Comparison of ENCODE assay signal across 7 cellular contexts in genomic region chr6:116371384-116372209, GRCh38. TPM values are rescaled to one million over a fixed set of nuclear protein-coding genes. Genes with fewer than 3 reads are reported as not detected.
DNase-seq lines count a peak whose midpoint lies in the region; TF ChIP-seq lines count a peak whose summit lies in the region.

No MANE protein-coding gene starts in this region.

- H3K4me1 Mint-ChIP-seq in activated T-cell treated with anti-CD3 and anti-CD28 coated beads, Interleukin-2, amount 50 U/mL, for 24 hours (ENCODE audit: low read depth) = peaks cover 20% of the 10 kb centered on the region

- peak overlapping the region; percentile 89 for H3K9ac ChIP-seq in fibroblast of lung (ENCODE audit: insufficient read depth, low read length)
- H3K9ac ChIP-seq in mucosa of stomach (ENCODE audit: low read length) = peak overlapping the region; percentile 83

- H3K36me3 Mint-ChIP-seq in activated T-cell treated with anti-CD3 and anti-CD28 coated beads, Interleukin-2, amount 50 U/mL, for 24 hours (ENCODE audit: low read depth) = no peaks in the 10 kb centered on the region

- H3K4me1 ChIP-seq in HAP-1 (peaks cover 7% of the 10 kb centered on the region), fibroblast of lung (ENCODE audit: control insufficient read depth, extremely low read depth, insufficient read depth, low read length) (no peaks in the 10 kb centered on the region), mucosa of stomach (ENCODE audit: control insufficient read depth, insufficient read depth, low read length) (peaks cover 4% of the 10 kb centered on the region), suprapubic skin (peaks cover 47% of the 10 kb centered on the region)

- H4K20me1 ChIP-seq in fibroblast of lung (ENCODE audit: control insufficient read depth, extremely low read depth, insufficient read depth, low read length) = no peaks in the 10 kb centered on the region

- H3K27ac Mint-ChIP-seq in activated T-cell treated with anti-CD3 and anti-CD28 coated beads, Interleukin-2, amount 50 U/mL, for 24 hours = peak overlapping the region; percentile 18

- TF ChIP-seq EP300 in suprapubic skin (IDR thresholded peaks at IDR 0.05) = no peak

- H3K27ac ChIP-seq in fibroblast of lung (ENCODE audit: insufficient read depth, low read length) (peak overlapping the region; percentile 92), suprapubic skin (peak overlapping the region; percentile 98)

- H2AFZ ChIP-seq in fibroblast of lung (ENCODE audit: low read length) = peak overlapping the region; percentile 66

- WGBS in suprapubic skin = 9% methylated on average over 32 of the region's 45 CpGs

- TF ChIP-seq CTCF in GM12864 (IDR thresholded peaks at IDR 0.05; ENCODE audit: low read depth, low read length, missing control alignments) (no peak), NB4 (IDR thresholded peaks at IDR 0.05; ENCODE audit: low read depth, low read length) (no peak), fibroblast of lung (conservative IDR thresholded peaks at IDR 0.05 in 1 of 2, IDR thresholded peaks at IDR 0.05 in 1 of 2; ENCODE audit: low read depth in 1 of 2, low read length in 2 of 2) (no peak), suprapubic skin (IDR thresholded peaks at IDR 0.05) (no peak)

- no peaks in the 10 kb centered on the region; the same call in 1 of the 2 replicates for H3K27me3 ChIP-seq in HAP-1 (ENCODE audit: low read depth)
- H3K27me3 ChIP-seq in fibroblast of lung (ENCODE audit: control insufficient read depth, insufficient read depth, low read length) = no peaks in the 10 kb centered on the region
- H3K27me3 ChIP-seq in mucosa of stomach (ENCODE audit: control insufficient read depth, insufficient read depth, low read length) = peaks cover 33% of the 10 kb centered on the region
- H3K27me3 ChIP-seq in suprapubic skin = no peaks in the 10 kb centered on the region

- no peaks in the 10 kb centered on the region for H3K36me3 ChIP-seq in HAP-1 (replicated peaks)
- no peaks in the 10 kb centered on the region for H3K36me3 ChIP-seq in fibroblast of lung (ENCODE audit: control insufficient read depth, insufficient read depth, low read length)
- no peaks in the 10 kb centered on the region for H3K36me3 ChIP-seq in mucosa of stomach (ENCODE audit: control insufficient read depth, insufficient read depth, low read length)
- no peaks in the 10 kb centered on the region for H3K36me3 ChIP-seq in suprapubic skin

- no peak for DNase-seq in GM12864 (ENCODE audit: low read depth)
- peak; percentile 25 to 75 for DNase-seq in HAP-1 (ENCODE audit: low spot score in 2 of 2)
- peak; percentile 69 for DNase-seq in NB4 (ENCODE audit: low read depth)
- DNase-seq in activated T-cell treated with anti-CD3 and anti-CD28 coated beads, Interleukin-2, amount 50 U/mL, for 24 hours = peak; percentile 61
- DNase-seq in fibroblast of lung (ENCODE audit: low read depth in 2 of 2) = peak; percentile 90 to 93
- DNase-seq in suprapubic skin (ENCODE audit: low spot score in 2 of 2) = peak; percentile 93

- peak overlapping the region; percentile 76 for H3K4me3 Mint-ChIP-seq in activated T-cell treated with anti-CD3 and anti-CD28 coated beads, Interleukin-2, amount 50 U/mL, for 24 hours

- peaks cover 44% of the 10 kb centered on the region for H3K27me3 Mint-ChIP-seq in activated T-cell treated with anti-CD3 and anti-CD28 coated beads, Interleukin-2, amount 50 U/mL, for 24 hours

- in situ Hi-C loops in HAP-1 (cut with MboI; ENCODE audit: low sequenced_read_pairs) = no loop called here

- no peak for TF ChIP-seq POLR2A in NB4 (IDR thresholded peaks at IDR 0.05; ENCODE audit: extremely low read depth, insufficient read length)
- TF ChIP-seq POLR2A in suprapubic skin (IDR thresholded peaks at IDR 0.05) = peak in 1 of 2 donors; percentile 50

- H3K4me2 ChIP-seq in fibroblast of lung (ENCODE audit: extremely low read depth, insufficient read depth, low read length) = peak overlapping the region; percentile 59

- H3K4me3 ChIP-seq in GM12864 (ENCODE audit: low read depth, low read length) (peak overlapping the region; percentile 86), HAP-1 (peak overlapping the region; percentile 47), NB4 (ENCODE audit: low read depth, low read length) (peak overlapping the region; percentile 46), fibroblast of lung (replicated peaks in 1 of 4; ENCODE audit: control extremely low read depth in 1 of 4, insufficient read depth in 1 of 4, low read depth in 3 of 4, low read length in 4 of 4) (peak overlapping the region; percentile 79 to 92 (median 80)), mucosa of stomach (ENCODE audit: low read length) (peak overlapping the region; percentile 48), suprapubic skin (peak overlapping the region; percentile 91)

- H3K9me3 ChIP-seq in HAP-1 = no peaks in the 10 kb centered on the region
- H3K9me3 ChIP-seq in fibroblast of lung (ENCODE audit: control insufficient read depth, insufficient read depth, low read depth, low read length) = no peaks in the 10 kb centered on the region
- no peaks in the 10 kb centered on the region for H3K9me3 ChIP-seq in mucosa of stomach (ENCODE audit: control insufficient read depth, low read length)
- H3K9me3 ChIP-seq in suprapubic skin = no peaks in the 10 kb centered on the region

- peaks cover 23% of the 10 kb centered on the region for H3K79me2 ChIP-seq in fibroblast of lung (ENCODE audit: control insufficient read depth, insufficient read depth, low read length)

- no peaks in the 10 kb centered on the region for H3K9me3 Mint-ChIP-seq in activated T-cell treated with anti-CD3 and anti-CD28 coated beads, Interleukin-2, amount 50 U/mL, for 24 hours

RNA-seq across cellular contexts. Expression of gene DSE, which starts 0.8 kb away (rescaled TPM):
- 89.2 and 106 TPM in 2 replicates for total RNA-seq in fibroblast of lung
- 29.0 and 71.0 TPM in 2 replicates for polyA plus RNA-seq in fibroblast of lung
- 23.2 and 54.1 TPM in 2 replicates for polyA plus RNA-seq in fibroblast of lung (2012)
- polyA minus RNA-seq in fibroblast of lung (ENCODE audit: low replicate concordance) = 48.9 and 75.0 TPM in 2 replicates
- 10 to 100 TPM; 36.0 to 40.0 (median 37.2) TPM for total RNA-seq in suprapubic skin
